In the genomic region with DNA sequence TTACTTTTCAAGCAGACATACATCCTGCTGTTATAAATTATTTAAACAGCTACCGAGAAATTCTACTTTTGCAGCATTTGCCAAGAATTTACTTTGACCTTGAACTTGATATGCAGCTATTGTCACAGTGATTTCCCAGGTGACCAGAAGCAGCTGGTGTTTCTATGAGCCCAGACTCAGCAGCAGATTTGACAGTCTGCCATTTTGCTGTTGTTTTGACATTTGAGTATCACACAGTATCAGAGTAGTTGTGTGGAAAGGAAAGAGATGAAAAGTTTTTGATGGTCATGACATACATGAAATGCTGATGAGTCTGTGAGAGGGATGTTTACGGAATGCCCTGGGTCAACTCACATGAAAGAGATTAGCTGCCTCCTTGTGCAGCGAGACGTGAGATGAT, we compare ENCODE assay signal across 17 cellular contexts. TPM values are rescaled to one million over a fixed set of nuclear protein-coding genes. Genes with fewer than 3 reads are reported as not detected.
DNase-seq lines count a peak whose midpoint lies in the region; ATAC-seq and TF ChIP-seq lines count a peak whose summit lies in the region.
"Had no signal": no experiment of that assay in that cellular context is flagged by ENCODE, and none has a peak within 500 bp of the region (broad histone marks: within the 10 kb centered on the region; RNA-seq: fewer than 3 reads in every experiment).

No MANE protein-coding gene starts in this region.

- no peak overlapping the region for H3K4me3 ChIP-seq in gastrocnemius medialis
- H3K4me3 ChIP-seq: MG63 had no signal

- peak; percentile 38 for DNase-seq in NCI-H1694 (lab: John Stamatoyannopoulos, UW)
- peak; percentile 43 for DNase-seq in NCI-H446 treated with DMSO at 0.1 percent for 48 hours (lab: John Stamatoyannopoulos, UW)
- peak; percentile 3 for DNase-seq in iris pigment epithelial cell (ENCODE audit: low read depth)
- DNase-seq in gastrocnemius medialis = no peak
- no peak for DNase-seq in stimulated activated CD4-positive, alpha-beta T cell treated with anti-CD3 and anti-CD28 coated beads, Interleukin-4, amount 100 ng/mL, for 1 hour
- DNase-seq: CD8-positive, alpha-beta T cell; H9; NCI-H1105 treated with DMSO at 0.1 percent for 48 hours; NCI-H1930; NCI-H345; NCI-H82; SIG-M5 had no signal

- in situ Hi-C loops in gastrocnemius medialis (cut with MboI; ENCODE audit: low sequenced_read_pairs in 4 of 4) = no loop called here

- H3K4me1 ChIP-seq in gastrocnemius medialis = peaks cover 0 to 6% of the 10 kb centered on the region in 2 donors

- no peak for TF ChIP-seq POLR2A in gastrocnemius medialis (IDR thresholded peaks at IDR 0.05)

- no peaks in the 10 kb centered on the region for H3K27me3 ChIP-seq in gastrocnemius medialis
- H3K27me3 ChIP-seq: MG63 had no signal

- TF ChIP-seq CTCF in gastrocnemius medialis (IDR thresholded peaks at IDR 0.05 in 4 of 5, conservative IDR thresholded peaks at IDR 0.05 in 1 of 5) = no peak

- intact Hi-C loops in gastrocnemius medialis (cut with DNase I; ENCODE audit: low total_unique reads) = no loop called here

- H3K36me3 ChIP-seq in gastrocnemius medialis = no peaks in the 10 kb centered on the region
- H3K36me3 ChIP-seq: MG63 had no signal

- H3K9me3 ChIP-seq in gastrocnemius medialis = no peaks in the 10 kb centered on the region
- H3K9me3 ChIP-seq: MG63 had no signal

- H3K27ac ChIP-seq in gastrocnemius medialis = peak overlapping the region in 2 of 4 donors; percentile 52 to 57
- H3K27ac ChIP-seq: KMS-11 had no signal

- peak; percentile 56 to 77 for ATAC-seq in gastrocnemius medialis
- no peak for ATAC-seq in HG02642 (IDR thresholded peaks at IDR 0.05; ENCODE audit: poor library complexity, unreplicated experiment)
- no peak for ATAC-seq in GM18909 (IDR thresholded peaks at IDR 0.05; ENCODE audit: poor library complexity, unreplicated experiment)
- ATAC-seq: CD8-positive, alpha-beta T cell had no signal

RNA-seq across cellular contexts. Expression of a gene that starts 6.6 kb away (rescaled TPM):
- total RNA-seq in gastrocnemius medialis = not detected
- total RNA-seq: CD8-positive, alpha-beta T cell; H9; RPMI7951 had no signal

Comparison
In these comparisons a context has a peak if more than half of its experiments do, and no peak if none do; other contexts are left out.
1. DNase-seq: peak in NCI-H1694 (single experiment), NCI-H446 treated with DMSO at 0.1 percent for 48 hours (single experiment) and iris pigment epithelial cell (single experiment); none in gastrocnemius medialis (0 of 2) and stimulated activated CD4-positive, alpha-beta T cell treated with anti-CD3 and anti-CD28 coated beads, Interleukin-4, amount 100 ng/mL, for 1 hour (single experiment).
2. ATAC-seq: peak in gastrocnemius medialis (2 of 2); none in HG02642 (single experiment) and GM18909 (single experiment).